In genomic region chr3:107064445-107065060, GRCh38 we compare ENCODE assay signal across 8 cellular contexts.
A peak's percentile ranks its signal among the peaks of the same experiment; 100 is the strongest.
DNase-seq lines count a peak whose midpoint lies in the region; ATAC-seq and TF ChIP-seq lines count a peak whose summit lies in the region.

No MANE protein-coding gene starts in this region.

- no peak overlapping the region for H3K27ac Mint-ChIP-seq in type B pancreatic cell

- ATAC-seq in GM21825 (IDR thresholded peaks at IDR 0.05; ENCODE audit: unreplicated experiment) = peak; percentile 91
- peak; percentile 77 to 80 for ATAC-seq in activated T-cell treated with anti-CD3 and anti-CD28 coated beads, Interleukin-2, amount 50 U/mL, for 4 hours

- no peaks in the 10 kb centered on the region for H3K36me3 Mint-ChIP-seq in activated T-cell treated with anti-CD3 and anti-CD28 coated beads, Interleukin-2, amount 50 U/mL, for 4 hours (ENCODE audit: insufficient read depth)
- no peaks in the 10 kb centered on the region for H3K36me3 Mint-ChIP-seq in type B pancreatic cell

- H3K27me3 Mint-ChIP-seq in activated T-cell treated with anti-CD3 and anti-CD28 coated beads, Interleukin-2, amount 50 U/mL, for 4 hours (ENCODE audit: low read depth) = peaks cover 11% of the 10 kb centered on the region
- H3K27me3 Mint-ChIP-seq in type B pancreatic cell = no peaks in the 10 kb centered on the region

- no peaks in the 10 kb centered on the region for H3K9me3 Mint-ChIP-seq in activated T-cell treated with anti-CD3 and anti-CD28 coated beads, Interleukin-2, amount 50 U/mL, for 4 hours
- H3K9me3 Mint-ChIP-seq in type B pancreatic cell = no peaks in the 10 kb centered on the region

- peaks cover 12% of the 10 kb centered on the region for H3K4me1 Mint-ChIP-seq in activated T-cell treated with anti-CD3 and anti-CD28 coated beads, Interleukin-2, amount 50 U/mL, for 4 hours (ENCODE audit: low read depth)
- peaks cover 34% of the 10 kb centered on the region for H3K4me1 Mint-ChIP-seq in type B pancreatic cell (ENCODE audit: unreplicated experiment)

- DNase-seq in G401 (ENCODE audit: low spot score) (peak; percentile 91), KBM-7 (peak; percentile 81), OCI-M1 (lab: John Stamatoyannopoulos, UW) (peak; percentile 82), fibroblast of villous mesenchyme (ENCODE audit: low read depth) (peak; percentile 75), nucleus accumbens (lab: John Stamatoyannopoulos, UW) (peak in 49 of 56 donors; percentile 6 to 89 (median 59)), type B pancreatic cell (ENCODE audit: extremely low spot score, unreplicated experiment) (peak; percentile 71)
- DNase-seq in activated T-cell treated with anti-CD3 and anti-CD28 coated beads, Interleukin-2, amount 50 U/mL, for 4 hours = peak; percentile 48

- no peak overlapping the region for H3K4me3 Mint-ChIP-seq in activated T-cell treated with anti-CD3 and anti-CD28 coated beads, Interleukin-2, amount 50 U/mL, for 4 hours
- no peak overlapping the region for H3K4me3 Mint-ChIP-seq in type B pancreatic cell

- H3K4me3 ChIP-seq in fibroblast of villous mesenchyme (ENCODE audit: low read depth, low read length) = no peak overlapping the region

- peak; percentile 90 for TF ChIP-seq CTCF in fibroblast of villous mesenchyme (IDR thresholded peaks at IDR 0.05; ENCODE audit: insufficient read depth, low read depth, low read length)
- TF ChIP-seq CTCF in type B pancreatic cell (conservative IDR thresholded peaks at IDR 0.05) = peak; percentile 95

- in situ Hi-C loops in G401 (cut with HindIII; ENCODE audit: low sequenced_read_pairs) (no loop called here), KBM-7 (cut with MboI; ENCODE audit: low pct_unique_long_range_greater_than_20kb, low sequenced_read_pairs) (loop anchor here (25.0 kb wide), 1 partner anchor 427 kb away; no protein-coding TSS in a partner anchor)
